In genomic region chr3:22587446-22587845, GRCh38 we compare ENCODE assay signal across 17 cellular contexts.
DNase-seq lines count a peak whose midpoint lies in the region; ATAC-seq, FAIRE-seq and TF ChIP-seq lines count a peak whose summit lies in the region.
"Had no signal": no experiment of that assay in that cellular context is flagged by ENCODE, and none has a peak within 500 bp of the region (broad histone marks: within the 10 kb centered on the region; RNA-seq: fewer than 3 reads in every experiment).

No MANE protein-coding gene starts in this region.

- DNase-seq in D721Med (ENCODE audit: insufficient read length, low spot score) (no peak), NCI-H2171 (lab: John Stamatoyannopoulos, UW) (peak; percentile 42), NCI-H82 (lab: John Stamatoyannopoulos, UW) (peak; percentile 94), endodermal cell (peak; percentile 68), GM12891 (ENCODE audit: insufficient read length, low spot score) (no peak), UCSD-AML1 (lab: John Stamatoyannopoulos, UW; ENCODE audit: unreplicated experiment) (no peak)
- no peak for DNase-seq in stimulated activated CD4-positive, alpha-beta T cell treated with anti-CD3 and anti-CD28 coated beads, Interleukin-4, amount 100 ng/mL, for 4 hours
- DNase-seq: 8988T; Calu3; CD4-positive, CD25-positive, alpha-beta regulatory T cell; DMS53 had no signal

- H3K36me3 Mint-ChIP-seq in endodermal cell (ENCODE audit: low read depth), result no peaks in the 10 kb centered on the region
- H3K36me3 Mint-ChIP-seq: CD4-positive, CD25-positive, alpha-beta regulatory T cell; IgD-negative memory B cell had no signal

- H3K27ac Mint-ChIP-seq in endodermal cell, result no peak overlapping the region
- H3K27ac Mint-ChIP-seq: CD4-positive, CD25-positive, alpha-beta regulatory T cell; IgD-negative memory B cell had no signal

- no peak overlapping the region for H3K27ac ChIP-seq in endodermal cell (ENCODE audit: low read depth, low read length)
- H3K27ac ChIP-seq: BLaER1 treated with 17β-estradiol and CSF1 and Interleukin-3, amounts not matched to agents 10 nM and 100 nM; KMS-11 had no signal

- H3K36me3 ChIP-seq in endodermal cell (ENCODE audit: control insufficient read depth, insufficient read depth, low read length), result no peaks in the 10 kb centered on the region
- H3K36me3 ChIP-seq: BLaER1 treated with 17β-estradiol and CSF1 and Interleukin-3, amounts not matched to agents 10 nM and 100 nM had no signal

- no peak for TF ChIP-seq CTCF in D721Med (IDR thresholded peaks at IDR 0.05; ENCODE audit: insufficient read depth, missing control alignments)
- TF ChIP-seq CTCF in endodermal cell (conservative IDR thresholded peaks at IDR 0.05), result no peak

- no peaks in the 10 kb centered on the region for H3K9me3 ChIP-seq in endodermal cell (ENCODE audit: control insufficient read depth, low read length)
- H3K9me3 ChIP-seq: BLaER1 treated with 17β-estradiol and CSF1 and Interleukin-3, amounts not matched to agents 10 nM and 100 nM had no signal

- no peaks in the 10 kb centered on the region for H3K9me3 Mint-ChIP-seq in endodermal cell

- peaks cover 13% of the 10 kb centered on the region for H3K27me3 ChIP-seq in endodermal cell (ENCODE audit: control insufficient read depth, insufficient read depth, low read length, poor library complexity, severe bottlenecking)
- H3K27me3 ChIP-seq: BLaER1 treated with 17β-estradiol and CSF1 and Interleukin-3, amounts not matched to agents 10 nM and 100 nM had no signal

- peaks cover 28% of the 10 kb centered on the region for H3K4me1 Mint-ChIP-seq in endodermal cell
- H3K4me1 Mint-ChIP-seq: CD4-positive, CD25-positive, alpha-beta regulatory T cell; IgD-negative memory B cell had no signal

- H3K27me3 Mint-ChIP-seq in endodermal cell (ENCODE audit: insufficient read depth), result peaks cover 14% of the 10 kb centered on the region
- H3K27me3 Mint-ChIP-seq: CD4-positive, CD25-positive, alpha-beta regulatory T cell; IgD-negative memory B cell had no signal

- H3K4me1 ChIP-seq in endodermal cell (ENCODE audit: control insufficient read depth, insufficient read depth, low read length), result peaks cover 2% of the 10 kb centered on the region
- H3K4me1 ChIP-seq: BLaER1 treated with 17β-estradiol and CSF1 and Interleukin-3, amounts not matched to agents 10 nM and 100 nM had no signal

- no peak overlapping the region for H3K4me3 Mint-ChIP-seq in endodermal cell
- H3K4me3 Mint-ChIP-seq: CD4-positive, CD25-positive, alpha-beta regulatory T cell; IgD-negative memory B cell had no signal

- ATAC-seq in HG03175 (IDR thresholded peaks at IDR 0.05; ENCODE audit: unreplicated experiment), result no peak

- no peak overlapping the region for H3K9ac ChIP-seq in endodermal cell (ENCODE audit: extremely low read depth, low read length, poor library complexity, severe bottlenecking)
- H3K9ac ChIP-seq: BLaER1 treated with 17β-estradiol and CSF1 and Interleukin-3, amounts not matched to agents 10 nM and 100 nM; KMS-11 had no signal

- H3K4me3 ChIP-seq in endodermal cell (ENCODE audit: low read length), result no peak overlapping the region
- H3K4me3 ChIP-seq: BLaER1 treated with 17β-estradiol and CSF1 and Interleukin-3, amounts not matched to agents 10 nM and 100 nM had no signal

- FAIRE-seq in D721Med (lab: Jason Lieb, UNC), result peak; percentile 83
- no peak for FAIRE-seq in GM12891 (lab: Jason Lieb, UNC)
- FAIRE-seq: GM18507, H54 had no signal

- no peak for TF ChIP-seq POLR2A in GM12891 (IDR thresholded peaks at IDR 0.05; ENCODE audit: low read depth, low read length)

- WGBS in endodermal cell (ENCODE audit: insufficient coverage in 1 of 2, insufficient read length in 1 of 2), 2 experiments, result 74 to 100% methylated on average over 2 to 7 of the region's 7 CpGs

TF ChIP-seq in GM12891, 5 proteins besides CTCF, POLR2A, EP300 and RAD21:
- no peak for TF ChIP-seq TAF1 (IDR thresholded peaks at IDR 0.05; ENCODE audit: low read depth, low read length)
- no peak for TF ChIP-seq POLR2AphosphoS5 (IDR thresholded peaks at IDR 0.05; ENCODE audit: low read depth, low read length)
- no peak for TF ChIP-seq POU2F2 (IDR thresholded peaks at IDR 0.05; ENCODE audit: low read depth, low read length)
- no peak for TF ChIP-seq PAX5 (IDR thresholded peaks at IDR 0.05; ENCODE audit: insufficient read depth, low read length, severe bottlenecking)
- TF ChIP-seq SPI1 (IDR thresholded peaks at IDR 0.05; ENCODE audit: low read depth, low read length), result no peak

Comparison
In these comparisons a context has a peak if more than half of its experiments do, and no peak if none do; other contexts are left out.
1. DNase-seq: peak in NCI-H2171 (single experiment), NCI-H82 (single experiment) and endodermal cell (single experiment); none in D721Med (single experiment), stimulated activated CD4-positive, alpha-beta T cell treated with anti-CD3 and anti-CD28 coated beads, Interleukin-4, amount 100 ng/mL, for 4 hours (0 of 2), GM12891 (single experiment) and UCSD-AML1 (single experiment).